Comparison of ENCODE assay signal across 8 cellular contexts in genomic region chr12:57229634-57230380, GRCh38. TPM values are rescaled to one million over a fixed set of nuclear protein-coding genes. Genes with fewer than 3 reads are reported as not detected.
DNase-seq lines count a peak whose midpoint lies in the region; ATAC-seq and TF ChIP-seq lines count a peak whose summit lies in the region.

Gene SHMT2, plus strand, starts transcription at chr12:57229711. Its CDS starts 68 bp downstream, at chr12:57229779.

- in situ Hi-C loops in Caki2 (cut with HindIII; ENCODE audit: low pct_unique_long_range_greater_than_20kb, low sequenced_read_pairs), result no loop called here

- peak; percentile 57 for ATAC-seq in GM21447 (IDR thresholded peaks at IDR 0.05; ENCODE audit: unreplicated experiment)

- peak; percentile 82 for TF ChIP-seq POLR2A in erythroblast (IDR thresholded peaks at IDR 0.05; ENCODE audit: low read length)

- peak; percentile 23; the same call in 1 of the 2 replicates for TF ChIP-seq EP300 in Ishikawa (IDR thresholded peaks at IDR 0.05; ENCODE audit: borderline replicate concordance)

- no peak for TF ChIP-seq RAD21 in Ishikawa (IDR thresholded peaks at IDR 0.05; ENCODE audit: low read depth)

- DNase-seq in Caki2 (ENCODE audit: low read depth) (peak; percentile 84), OCI-M2 (lab: John Stamatoyannopoulos, UW; ENCODE audit: unreplicated experiment) (peak; percentile 89), activated T-cell treated with anti-CD3 and anti-CD28 coated beads for 24 hours (ENCODE audit: low read depth) (peak; percentile 94), erythroblast (lab: John Stamatoyannopoulos, UW) (peak; percentile 96 to 97), mucosa of gallbladder (ENCODE audit: low spot score) (peak; percentile 97)
- DNase-seq in stimulated activated CD8-positive, alpha-beta memory T cell treated with anti-CD3 and anti-CD28 coated beads, Interleukin-4, amount 100 ng/mL, for 24 hours (ENCODE audit: low read depth), result peak; percentile 87

TF ChIP-seq in Ishikawa, 13 proteins besides CTCF, POLR2A, EP300 and RAD21:
- peak; percentile 87 for TF ChIP-seq USF1 (IDR thresholded peaks at IDR 0.05)
- TF ChIP-seq TCF12 (IDR thresholded peaks at IDR 0.05; ENCODE audit: low read depth), result peak; percentile 39
- no peak for TF ChIP-seq REST (IDR thresholded peaks at IDR 0.05; ENCODE audit: low read depth)
- no peak for TF ChIP-seq FOXM1 (IDR thresholded peaks at IDR 0.05; ENCODE audit: borderline replicate concordance, low read depth)
- TF ChIP-seq, protein P1, sequence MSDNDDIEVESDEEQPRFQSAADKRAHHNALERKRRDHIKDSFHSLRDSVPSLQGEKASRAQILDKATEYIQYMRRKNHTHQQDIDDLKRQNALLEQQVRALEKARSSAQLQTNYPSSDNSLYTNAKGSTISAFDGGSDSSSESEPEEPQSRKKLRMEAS (IDR thresholded peaks at IDR 0.05), result peak; percentile 97
- peak; percentile 86 for TF ChIP-seq TAF1 (IDR thresholded peaks at IDR 0.05; ENCODE audit: low read depth)
- 0 out of 2 replicates have a peak, but pooled peaks have one; percentile 35 for TF ChIP-seq TEAD4 (IDR thresholded peaks at IDR 0.05)
- no peak for TF ChIP-seq CREB1 (IDR thresholded peaks at IDR 0.05; ENCODE audit: low read depth)
- TF ChIP-seq CEBPB (IDR thresholded peaks at IDR 0.05), result peak; percentile 87
- peak; percentile 18; the same call in 1 of the 2 replicates for TF ChIP-seq EGR1 (IDR thresholded peaks at IDR 0.05)
- no peak; the same call in 1 of the 2 replicates for TF ChIP-seq YY1 (IDR thresholded peaks at IDR 0.05; ENCODE audit: low read depth)
- TF ChIP-seq NFIC (IDR thresholded peaks at IDR 0.05), result peak; percentile 26; the same call in 1 of the 2 replicates
- 0 out of 2 replicates have a peak, but pooled peaks have one; percentile 26 for TF ChIP-seq ZBTB7A (IDR thresholded peaks at IDR 0.05; ENCODE audit: low read depth)

RNA-seq across cellular contexts. Expression of gene SHMT2, which starts in this region (rescaled TPM):
- total RNA-seq in Caki2 (2014; rRNA removed; shearing (Covaris generic); ENCODE audit: low replicate concordance), result 246 and 291 TPM in 2 replicates
- 65.1 TPM for total RNA-seq in mucosa of gallbladder

Comparison
In these comparisons a context has a peak if more than half of its experiments do, and no peak if none do; other contexts are left out.
1. Peak in every context shown above with its lines: DNase-seq and ATAC-seq.